In genomic region chr22:23893957-23894709, GRCh38 we compare ENCODE assay signal across 8 cellular contexts. TPM values are rescaled to one million over a fixed set of nuclear protein-coding genes. Genes with fewer than 3 reads are reported as not detected.
DNase-seq lines count a peak whose midpoint lies in the region; ATAC-seq and TF ChIP-seq lines count a peak whose summit lies in the region.

TSS of gene MIF (plus strand) at chr22:23894383. CDS start at chr22:23894475, 92 bp downstream.

- H3K4me1 ChIP-seq in DND-41 (ENCODE audit: insufficient read depth, low read length) (peaks cover 36% of the 10 kb centered on the region), KMS-11 (ENCODE audit: low read depth, poor library complexity, severe bottlenecking) (peaks cover 24% of the 10 kb centered on the region), Peyer's patch (peaks cover 4 to 17% (median 6%) of the 10 kb centered on the region in 4 donors), esophagus muscularis mucosa (peaks cover 17 to 51% (median 37%) of the 10 kb centered on the region in 4 donors), muscle layer of duodenum (ENCODE audit: control insufficient read depth in 1 of 2, insufficient read depth in 2 of 2, low read length in 2 of 2) (peaks cover 5 to 11% of the 10 kb centered on the region in 2 donors)

- 2% methylated on average over 9 of the region's 71 CpGs for WGBS in esophagus muscularis mucosa

- H4K20me1 ChIP-seq in DND-41 (ENCODE audit: insufficient read depth, low read length) (peaks cover 24% of the 10 kb centered on the region), KMS-11 (ENCODE audit: insufficient read depth) (no peaks in the 10 kb centered on the region)

- TF ChIP-seq CTCF in DND-41 (IDR thresholded peaks at IDR 0.05; ENCODE audit: borderline replicate concordance, extremely low read depth, low read length, poor library complexity, severe bottlenecking), result peak; percentile 88
- peak; percentile 90 for TF ChIP-seq CTCF in KMS-11 (conservative IDR thresholded peaks at IDR 0.05; ENCODE audit: low read depth, low read length)
- peak; percentile 63 to 95 (median 89) for TF ChIP-seq CTCF in Peyer's patch (IDR thresholded peaks at IDR 0.05)
- peak; percentile 68 to 82 (median 78) for TF ChIP-seq CTCF in esophagus muscularis mucosa (IDR thresholded peaks at IDR 0.05)

- H3K9ac ChIP-seq in DND-41 (ENCODE audit: low read depth, low read length), result peak within 1 kb of the TSS; percentile 67
- peak within 1 kb of the TSS; percentile 98 for H3K9ac ChIP-seq in KMS-11

- H3K27me3 ChIP-seq in DND-41 (ENCODE audit: insufficient read depth, low read length, poor library complexity) (no peaks in the 10 kb centered on the region), KMS-11 (ENCODE audit: insufficient read depth, low read depth) (no peaks in the 10 kb centered on the region), Peyer's patch (no peaks in the 10 kb centered on the region), esophagus muscularis mucosa (no peaks in the 10 kb centered on the region), muscle layer of duodenum (ENCODE audit: low read depth, low read length) (no peaks in the 10 kb centered on the region)

- H3K4me2 ChIP-seq in DND-41 (ENCODE audit: insufficient read depth, low read length), result peak within 1 kb of the TSS; percentile 84
- H3K4me2 ChIP-seq in KMS-11, result peak within 1 kb of the TSS; percentile 95

- ATAC-seq in DND-41 (ENCODE audit: insufficient read depth, low read depth), result peak; percentile 89
- ATAC-seq in GM21737 (IDR thresholded peaks at IDR 0.05; ENCODE audit: unreplicated experiment), result peak; percentile 84

- H3K79me2 ChIP-seq in DND-41 (ENCODE audit: insufficient read depth, low read length), result peaks cover 35% of the 10 kb centered on the region
- peaks cover 21% of the 10 kb centered on the region for H3K79me2 ChIP-seq in KMS-11 (ENCODE audit: insufficient read depth, low read depth)

- TF ChIP-seq EP300 in esophagus muscularis mucosa (IDR thresholded peaks at IDR 0.05), result no peak

- intact Hi-C loops in esophagus muscularis mucosa (cut with DNase I), result no loop called here

- DNase-seq in DND-41, result peak; percentile 98
- peak; percentile 93 to 98 (median 98) for DNase-seq in Peyer's patch
- peak; percentile 100 for DNase-seq in activated T-cell treated with anti-CD3 and anti-CD28 coated beads, Interleukin-2, amount 50 U/mL, for 48 hours
- peak; percentile 98 for DNase-seq in esophagus muscularis mucosa (ENCODE audit: extremely low spot score)
- peak; percentile 87 to 92 for DNase-seq in stimulated activated CD8-positive, alpha-beta memory T cell treated with anti-CD3 and anti-CD28 coated beads, Interleukin-7, amount 100 ng/mL, for 4 hours (ENCODE audit: low read depth in 2 of 2)

- H3K27ac ChIP-seq in DND-41 (ENCODE audit: low read length) (peak within 1 kb of the TSS; percentile 92), KMS-11 (peak within 1 kb of the TSS; percentile 97), Peyer's patch (peak within 1 kb of the TSS; percentile 93 to 97 (median 97)), esophagus muscularis mucosa (replicated peaks in 1 of 4) (peak within 1 kb of the TSS; percentile 93 to 97 (median 95)), muscle layer of duodenum (ENCODE audit: low read length) (peak within 1 kb of the TSS; percentile 93)

- H2AFZ ChIP-seq in DND-41 (ENCODE audit: low read depth, low read length) (peak within 1 kb of the TSS; percentile 89), KMS-11 (ENCODE audit: low read depth) (peak within 1 kb of the TSS; percentile 98)

- H3K4me3 ChIP-seq in DND-41 (ENCODE audit: low read depth in 1 of 2, low read length in 2 of 2) (peak within 1 kb of the TSS; percentile 73 to 89), KMS-11 (IDR thresholded peaks at IDR 0.05; ENCODE audit: insufficient read depth, low read depth, low read length) (no peak within 1 kb of the TSS), Peyer's patch (peak within 1 kb of the TSS; percentile 63 to 88 (median 76)), esophagus muscularis mucosa (peak within 1 kb of the TSS; percentile 71 to 77 (median 74)), muscle layer of duodenum (ENCODE audit: low read depth in 1 of 2, low read length in 2 of 2) (peak within 1 kb of the TSS; percentile 67 to 78)

- peaks cover 29% of the 10 kb centered on the region for H3K36me3 ChIP-seq in DND-41 (ENCODE audit: insufficient read depth, low read length)
- H3K36me3 ChIP-seq in KMS-11 (ENCODE audit: insufficient read depth), result peaks cover 2% of the 10 kb centered on the region; the same call in 1 of the 2 replicates
- peaks cover 0 to 20% (median 0%) of the 10 kb centered on the region in 3 donors for H3K36me3 ChIP-seq in Peyer's patch
- H3K36me3 ChIP-seq in esophagus muscularis mucosa, result peaks cover 0 to 24% (median 22%) of the 10 kb centered on the region in 4 donors
- H3K36me3 ChIP-seq in muscle layer of duodenum (ENCODE audit: control insufficient read depth in 1 of 2, insufficient read depth in 2 of 2, low read length in 2 of 2), result peaks cover 5 to 13% of the 10 kb centered on the region in 2 donors

- peak; percentile 74 to 92 for TF ChIP-seq POLR2A in Peyer's patch (IDR thresholded peaks at IDR 0.05)
- TF ChIP-seq POLR2A in esophagus muscularis mucosa (IDR thresholded peaks at IDR 0.05; ENCODE audit: low read depth), result peak; percentile 89

- no peaks in the 10 kb centered on the region for H3K9me3 ChIP-seq in DND-41 (ENCODE audit: insufficient read depth, low read length, severe bottlenecking)
- no peaks in the 10 kb centered on the region for H3K9me3 ChIP-seq in Peyer's patch
- no peaks in the 10 kb centered on the region for H3K9me3 ChIP-seq in esophagus muscularis mucosa
- H3K9me3 ChIP-seq in muscle layer of duodenum (ENCODE audit: control insufficient read depth in 1 of 2, low read length in 2 of 2), result no peaks in the 10 kb centered on the region

RNA-seq across cellular contexts. Expression of gene MIF, which starts in this region (rescaled TPM):
- total RNA-seq in Peyer's patch (100 to 1,000 TPM in 3 of 4 donors, 10 to 100 TPM in 1; 97.9 to 206 (median 151) TPM), esophagus muscularis mucosa (100 to 1,000 TPM; 158 to 372 (median 263) TPM)
